24 cellular contexts compared by ENCODE assay signal in genomic region chr10:559767-560047, GRCh38.
A peak's percentile ranks its signal among the peaks of the same experiment; 100 is the strongest.
DNase-seq lines count a peak whose midpoint lies in the region; ATAC-seq and TF ChIP-seq lines count a peak whose summit lies in the region.
"Had no signal": no experiment of that assay in that cellular context is flagged by ENCODE, and none has a peak within 500 bp of the region (broad histone marks: within the 10 kb centered on the region; RNA-seq: fewer than 3 reads in every experiment).

No MANE protein-coding gene starts in this region.

- peaks cover 29% of the 10 kb centered on the region for H3K36me3 Mint-ChIP-seq in nephron progenitor cell (ENCODE audit: low read depth)
- H3K36me3 Mint-ChIP-seq in type B pancreatic cell = peaks cover 13% of the 10 kb centered on the region
- H3K36me3 Mint-ChIP-seq: CD14-positive monocyte had no signal

- no peak overlapping the region for H3K4me3 Mint-ChIP-seq in stimulated activated naive CD8-positive, alpha-beta T cell treated with anti-CD3 and anti-CD28 coated beads, Interleukin-15, amount 100 ng/mL, for 72 hours
- H3K4me3 Mint-ChIP-seq in nephron progenitor cell (no peak overlapping the region), type B pancreatic cell (no peak overlapping the region)
- H3K4me3 Mint-ChIP-seq: CD14-positive monocyte, HFFc6 had no signal

- H3K27me3 Mint-ChIP-seq in stimulated activated naive CD8-positive, alpha-beta T cell treated with anti-CD3 and anti-CD28 coated beads, Interleukin-15, amount 100 ng/mL, for 72 hours = peaks cover 19% of the 10 kb centered on the region
- peaks cover 6% of the 10 kb centered on the region for H3K27me3 Mint-ChIP-seq in nephron progenitor cell (ENCODE audit: low read depth, poor library complexity)
- H3K27me3 Mint-ChIP-seq in type B pancreatic cell = no peaks in the 10 kb centered on the region

- no peaks in the 10 kb centered on the region for H3K9me3 ChIP-seq in endocrine pancreas (ENCODE audit: control insufficient read depth, low read length)
- H3K9me3 ChIP-seq in breast epithelium = no peaks in the 10 kb centered on the region
- H3K9me3 ChIP-seq: SJCRH30 had no signal

- ATAC-seq in stimulated activated naive CD8-positive, alpha-beta T cell treated with anti-CD3 and anti-CD28 coated beads, Interleukin-15, amount 100 ng/mL, for 72 hours = peak; percentile 31
- ATAC-seq in stimulated activated naive CD8-positive, alpha-beta T cell treated with anti-CD3 and anti-CD28 coated beads, Interleukin-15, Interleukin-2, amounts not matched to agents 100 U/mL and 50 U/mL, for 24 hours = no peak
- ATAC-seq: HepG2 had no signal

- no peak overlapping the region for H3K27ac Mint-ChIP-seq in stimulated activated naive CD8-positive, alpha-beta T cell treated with anti-CD3 and anti-CD28 coated beads, Interleukin-15, amount 100 ng/mL, for 72 hours
- H3K27ac Mint-ChIP-seq in nephron progenitor cell (peak overlapping the region; percentile 69), type B pancreatic cell (peak overlapping the region; percentile 86)
- H3K27ac Mint-ChIP-seq: CD14-positive monocyte, HFFc6 had no signal

- DNase-seq in stimulated activated naive CD8-positive, alpha-beta T cell treated with anti-CD3 and anti-CD28 coated beads, Interleukin-15, amount 100 ng/mL, for 72 hours = no peak
- DNase-seq in stimulated activated naive CD8-positive, alpha-beta T cell treated with anti-CD3 and anti-CD28 coated beads, Interleukin-15, Interleukin-2, amounts not matched to agents 100 U/mL and 50 U/mL, for 24 hours = no peak
- DNase-seq in nephron progenitor cell (no peak), type B pancreatic cell (ENCODE audit: extremely low spot score, unreplicated experiment) (no peak), NCI-H1092 treated with DMSO at 0.1 percent for 48 hours (lab: John Stamatoyannopoulos, UW) (no peak), breast epithelium (ENCODE audit: low spot score in 2 of 2) (no peak), hippocampal formation (lab: John Stamatoyannopoulos, UW) (no peak)
- DNase-seq: 8988T; HFFc6; KBM-7; MM.1S; NCI-H1092; NCI-H146; NCI-H2029; NCI-H2227 treated with DMSO at 0.1 percent for 48 hours; NCI-H510A; NCI-H748 treated with DMSO at 0.1 percent for 48 hours; NK-92 treated with Interleukin-12 subunit alpha and Interleukin-12 subunit beta, amount 100 ng/mL, for 24 hours; Peyer's patch; SJCRH30 had no signal

- no peaks in the 10 kb centered on the region for H3K36me3 ChIP-seq in endocrine pancreas (ENCODE audit: control insufficient read depth, insufficient read depth, low read length)
- no peaks in the 10 kb centered on the region for H3K36me3 ChIP-seq in breast epithelium
- H3K36me3 ChIP-seq: Peyer's patch, SJCRH30 had no signal

- no peaks in the 10 kb centered on the region for H3K27me3 ChIP-seq in endocrine pancreas (ENCODE audit: control insufficient read depth, insufficient read depth, low read length)
- no peaks in the 10 kb centered on the region for H3K27me3 ChIP-seq in breast epithelium
- H3K27me3 ChIP-seq: Peyer's patch, SJCRH30 had no signal

- H3K27ac ChIP-seq in breast epithelium = no peak overlapping the region
- H3K27ac ChIP-seq: HL-60, Peyer's patch, SJCRH30 had no signal

- TF ChIP-seq POLR2A in breast epithelium (IDR thresholded peaks at IDR 0.05) = no peak

- intact Hi-C loops in breast epithelium (cut with DNase I; ENCODE audit: low total_unique reads) = no loop called here

- peaks cover 11% of the 10 kb centered on the region for H3K4me1 Mint-ChIP-seq in stimulated activated naive CD8-positive, alpha-beta T cell treated with anti-CD3 and anti-CD28 coated beads, Interleukin-15, amount 100 ng/mL, for 72 hours
- H3K4me1 Mint-ChIP-seq in nephron progenitor cell (peaks cover 69% of the 10 kb centered on the region), type B pancreatic cell (ENCODE audit: unreplicated experiment) (peaks cover 59% of the 10 kb centered on the region)
- H3K4me1 Mint-ChIP-seq: CD14-positive monocyte had no signal

- TF ChIP-seq CTCF in nephron progenitor cell (IDR thresholded peaks at IDR 0.05) (no peak), type B pancreatic cell (conservative IDR thresholded peaks at IDR 0.05) (no peak), breast epithelium (IDR thresholded peaks at IDR 0.05) (no peak)

- no peak overlapping the region for H3K4me3 ChIP-seq in endocrine pancreas (ENCODE audit: control insufficient read depth, insufficient read depth, low read length)
- H3K4me3 ChIP-seq in breast epithelium = no peak overlapping the region
- H3K4me3 ChIP-seq: Peyer's patch, SJCRH30 had no signal

- H3K9me3 Mint-ChIP-seq in stimulated activated naive CD8-positive, alpha-beta T cell treated with anti-CD3 and anti-CD28 coated beads, Interleukin-15, amount 100 ng/mL, for 72 hours = peaks cover 0 to 18% of the 10 kb centered on the region in 2 donors
- peaks cover 28% of the 10 kb centered on the region for H3K9me3 Mint-ChIP-seq in nephron progenitor cell
- H3K9me3 Mint-ChIP-seq in type B pancreatic cell = peaks cover 5% of the 10 kb centered on the region

- peak overlapping the region; percentile 30 for H3K9ac ChIP-seq in endocrine pancreas (ENCODE audit: control insufficient read depth, insufficient read depth, low read length)

- no peaks in the 10 kb centered on the region for H3K4me1 ChIP-seq in endocrine pancreas (ENCODE audit: control insufficient read depth, insufficient read depth, low read length)
- no peaks in the 10 kb centered on the region for H3K4me1 ChIP-seq in breast epithelium
- H3K4me1 ChIP-seq: Peyer's patch, SJCRH30 had no signal

Comparison
In these comparisons a context has a peak if more than half of its experiments do, and no peak if none do; other contexts are left out.
1. H3K27ac Mint-ChIP-seq: peak in nephron progenitor cell (single experiment) and type B pancreatic cell (single experiment); none in stimulated activated naive CD8-positive, alpha-beta T cell treated with anti-CD3 and anti-CD28 coated beads, Interleukin-15, amount 100 ng/mL, for 72 hours (0 of 2).